ENCODE assay signal across 20 cellular contexts in the genomic region with DNA sequence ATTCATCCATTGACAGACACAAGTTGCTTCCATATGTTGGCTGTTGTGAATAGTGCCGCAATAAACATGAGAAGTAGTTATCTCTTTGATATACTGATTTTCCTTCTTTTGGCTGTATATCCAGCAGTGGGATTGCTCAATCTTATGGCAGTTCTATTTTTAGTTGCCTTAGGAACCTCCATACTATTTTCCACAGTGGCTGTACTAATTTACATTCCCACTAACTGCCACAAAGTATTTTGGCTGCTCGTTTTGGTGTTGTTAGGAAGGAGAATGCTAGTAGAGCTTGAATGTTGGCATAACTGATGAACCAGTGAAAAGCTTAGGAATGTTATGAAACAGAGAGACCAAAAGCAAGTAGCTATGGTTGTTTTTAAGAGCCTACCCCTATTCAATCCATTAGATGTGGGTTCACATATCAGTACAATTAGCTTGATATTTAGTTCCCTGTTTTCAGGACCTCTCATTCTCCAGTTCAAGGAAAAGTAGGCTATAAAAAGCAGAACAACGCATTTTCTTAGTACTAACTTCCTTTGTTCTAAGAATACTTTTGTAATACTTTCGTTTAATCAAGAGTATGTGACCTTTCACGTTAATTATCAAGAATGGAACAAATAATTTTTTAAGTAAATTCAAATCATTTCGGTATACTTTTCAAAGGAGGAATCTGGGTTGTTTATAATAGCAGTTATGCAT.
DNase-seq lines count a peak whose midpoint lies in the region; ATAC-seq and TF ChIP-seq lines count a peak whose summit lies in the region.
"Had no signal": no experiment of that assay in that cellular context is flagged by ENCODE, and none has a peak within 500 bp of the region (broad histone marks: within the 10 kb centered on the region; RNA-seq: fewer than 3 reads in every experiment).

No MANE protein-coding gene starts in this region.

- TF ChIP-seq RAD21 in IMR-90 (IDR thresholded peaks at IDR 0.05; ENCODE audit: low read length): no peak

- H4K8ac ChIP-seq in IMR-90 (ENCODE audit: low read depth in 2 of 2, low read length in 2 of 2): no peak overlapping the region

- H3K27me3 Mint-ChIP-seq in activated CD8-positive, alpha-beta T cell treated with anti-CD3 and anti-CD28 coated beads for 36 hours: no peaks in the 10 kb centered on the region
- H3K27me3 Mint-ChIP-seq in stimulated activated memory B cell treated with anti-CD40 and anti-IgM and Interleukin-4, amounts not matched to agents 10 μg/mL and 1 μg/mL and 100 μg/mL, for 72 hours: no peaks in the 10 kb centered on the region

- no peak overlapping the region for H3K4me3 ChIP-seq in AG04449 (ENCODE audit: low read depth, low read length)
- no peak overlapping the region for H3K4me3 ChIP-seq in IMR-90 (ENCODE audit: insufficient read depth, low read depth, low read length)
- H3K4me3 ChIP-seq in fibroblast of the aortic adventitia (ENCODE audit: low read depth, low read length): no peak overlapping the region
- H3K4me3 ChIP-seq: transverse colon had no signal

- H3K9me3 Mint-ChIP-seq in activated CD8-positive, alpha-beta T cell treated with anti-CD3 and anti-CD28 coated beads for 36 hours: no peaks in the 10 kb centered on the region
- no peaks in the 10 kb centered on the region for H3K9me3 Mint-ChIP-seq in stimulated activated memory B cell treated with anti-CD40 and anti-IgM and Interleukin-4, amounts not matched to agents 10 μg/mL and 1 μg/mL and 100 μg/mL, for 72 hours
- H3K9me3 Mint-ChIP-seq: endodermal cell; immature natural killer cell; stimulated activated effector memory CD8-positive, alpha-beta T cell treated with anti-CD3 and anti-CD28 coated beads, Interleukin-12 subunit alpha, Interleukin-12 subunit beta, amount 100 ng/mL, for 72 hours had no signal

- peak; percentile 58 for DNase-seq in AG04449 (ENCODE audit: low read depth, low spot score)
- DNase-seq in IMR-90: peak; percentile 36
- no peak for DNase-seq in activated CD8-positive, alpha-beta T cell treated with anti-CD3 and anti-CD28 coated beads for 36 hours
- peak; percentile 61 for DNase-seq in fibroblast of the aortic adventitia (ENCODE audit: low read depth)
- DNase-seq in SHP77 (lab: John Stamatoyannopoulos, UW): no peak
- DNase-seq: activated CD4-positive, CD25-positive, alpha-beta regulatory T cell treated with anti-CD3 and anti-CD28 coated beads, Interleukin-2, amount 50 U/mL, for 72 hours; activated CD8-positive, alpha-beta memory T cell treated with anti-CD3 and anti-CD28 coated beads, Interleukin-2, amount 50 U/mL, for 48 hours; activated naive CD4-positive, alpha-beta T cell treated with Interleukin-2 at 50 U/mL for 16 hours; caudate nucleus; endodermal cell; H7; immature natural killer cell; NCI-H1417; NCI-H446 treated with DMSO at 0.1 percent for 48 hours; transverse colon had no signal

- no peak overlapping the region for H2AK5ac ChIP-seq in IMR-90 (ENCODE audit: low read depth, low read length)

- ATAC-seq in IMR-90 (ENCODE audit: low read depth) (no peak), HG03135 (IDR thresholded peaks at IDR 0.05; ENCODE audit: unreplicated experiment) (no peak), GM21381 (IDR thresholded peaks at IDR 0.05; ENCODE audit: unreplicated experiment) (no peak)
- ATAC-seq in activated CD8-positive, alpha-beta T cell treated with anti-CD3 and anti-CD28 coated beads for 36 hours: no peak
- no peak for ATAC-seq in stimulated activated memory B cell treated with anti-CD40 and anti-IgM and Interleukin-4, amounts not matched to agents 10 μg/mL and 1 μg/mL and 100 μg/mL, for 72 hours
- ATAC-seq: HepG2; stimulated activated effector memory CD8-positive, alpha-beta T cell treated with anti-CD3 and anti-CD28 coated beads, Interleukin-12 subunit alpha, Interleukin-12 subunit beta, amount 100 ng/mL, for 72 hours had no signal

- no peak overlapping the region for H3K4ac ChIP-seq in IMR-90 (ENCODE audit: low read depth, low read length)

- intact Hi-C loops in IMR-90 (cut with micrococcal nuclease): loop anchor here (1.0 kb wide), 1 partner anchor 11 kb away; no protein-coding TSS in a partner anchor
- intact Hi-C loops in activated CD8-positive, alpha-beta T cell treated with anti-CD3 and anti-CD28 coated beads for 36 hours (cut with micrococcal nuclease): no loop called here

- H2AFZ ChIP-seq in IMR-90 (replicated peaks; ENCODE audit: low read length, poor library complexity): no peak overlapping the region

- H3K56ac ChIP-seq in IMR-90 (ENCODE audit: extremely low read depth, insufficient read depth, low read length): no peak overlapping the region; the same call in 1 of the 2 replicates

- H3K36me3 ChIP-seq in IMR-90 (ENCODE audit: control insufficient read depth, insufficient read depth, low read length): no peaks in the 10 kb centered on the region
- H3K36me3 ChIP-seq: transverse colon had no signal

- in situ Hi-C loops in IMR-90 (cut with MboI; ENCODE audit: low sequenced_read_pairs): no loop called here

- no peak overlapping the region for H3K4me3 Mint-ChIP-seq in activated CD8-positive, alpha-beta T cell treated with anti-CD3 and anti-CD28 coated beads for 36 hours
- H3K4me3 Mint-ChIP-seq in stimulated activated memory B cell treated with anti-CD40 and anti-IgM and Interleukin-4, amounts not matched to agents 10 μg/mL and 1 μg/mL and 100 μg/mL, for 72 hours: no peak overlapping the region
- H3K4me3 Mint-ChIP-seq: endodermal cell; immature natural killer cell; stimulated activated effector memory CD8-positive, alpha-beta T cell treated with anti-CD3 and anti-CD28 coated beads, Interleukin-12 subunit alpha, Interleukin-12 subunit beta, amount 100 ng/mL, for 72 hours had no signal

- no peak overlapping the region for H2AK9ac ChIP-seq in IMR-90 (replicated peaks; ENCODE audit: low read depth, low read length, poor library complexity)

- POLR2A ChIA-PET in AG04449 (lab: Yijun Ruan, JAX) (no interaction called here), IMR-90 (lab: Charles Lee; ENCODE audit: unreplicated experiment) (no interaction called here)
- POLR2A ChIA-PET in activated CD8-positive, alpha-beta T cell treated with anti-CD3 and anti-CD28 coated beads for 36 hours (lab: Charles Lee): no interaction called here

- H3K27ac Mint-ChIP-seq in activated CD8-positive, alpha-beta T cell treated with anti-CD3 and anti-CD28 coated beads for 36 hours: peak overlapping the region; percentile 2
- H3K27ac Mint-ChIP-seq in stimulated activated memory B cell treated with anti-CD40 and anti-IgM and Interleukin-4, amounts not matched to agents 10 μg/mL and 1 μg/mL and 100 μg/mL, for 72 hours: no peak overlapping the region
- H3K27ac Mint-ChIP-seq: endodermal cell; immature natural killer cell; stimulated activated effector memory CD8-positive, alpha-beta T cell treated with anti-CD3 and anti-CD28 coated beads, Interleukin-12 subunit alpha, Interleukin-12 subunit beta, amount 100 ng/mL, for 72 hours had no signal

- H3K14ac ChIP-seq in IMR-90 (replicated peaks; ENCODE audit: low read depth, low read length): no peak overlapping the region

- no peak overlapping the region for H3K27ac ChIP-seq in IMR-90 (ENCODE audit: insufficient read depth, low read length)
- H3K27ac ChIP-seq: transverse colon had no signal

- H3K4me1 ChIP-seq in IMR-90 (ENCODE audit: control insufficient read depth, insufficient read depth, low read length): peaks cover 14% of the 10 kb centered on the region

- CTCF ChIA-PET in AG04449 (lab: Yijun Ruan, JAX): interaction anchor here (1.0 to 1.6 kb wide), 4 partner anchors 10 to 127 kb away, joined by 3 to 7 read pairs (median 3); no protein-coding TSS in a partner anchor
- CTCF ChIA-PET in IMR-90 (lab: Yijun Ruan, JAX): no interaction called here
- CTCF ChIA-PET in activated CD8-positive, alpha-beta T cell treated with anti-CD3 and anti-CD28 coated beads for 36 hours (lab: Charles Lee): interaction anchor here (0.5 to 1.0 kb wide), 4 partner anchors 67 to 173 kb away, joined by 3 to 4 read pairs (median 3); no protein-coding TSS in a partner anchor

- peak overlapping the region; percentile 5 for H2BK5ac ChIP-seq in IMR-90 (ENCODE audit: low read depth, low read length, poor library complexity, severe bottlenecking)

- H3K4me1 Mint-ChIP-seq in activated CD8-positive, alpha-beta T cell treated with anti-CD3 and anti-CD28 coated beads for 36 hours (ENCODE audit: low read depth): peaks cover 16% of the 10 kb centered on the region
- no peaks in the 10 kb centered on the region for H3K4me1 Mint-ChIP-seq in stimulated activated memory B cell treated with anti-CD40 and anti-IgM and Interleukin-4, amounts not matched to agents 10 μg/mL and 1 μg/mL and 100 μg/mL, for 72 hours
- H3K4me1 Mint-ChIP-seq: immature natural killer cell had no signal

- H3K27me3 ChIP-seq in IMR-90 (ENCODE audit: control insufficient read depth, insufficient read depth, low read length): no peaks in the 10 kb centered on the region
- H3K27me3 ChIP-seq: transverse colon had no signal

- H2BK20ac ChIP-seq in IMR-90 (ENCODE audit: low read depth, low read length): 0 out of 2 replicates have a peak overlapping the region, but pooled peaks have one; percentile 16

- dilution Hi-C loops in IMR-90 (cut with HindIII; ENCODE audit: low sequenced_read_pairs, unreplicated experiment): no loop called here

- H4K20me1 ChIP-seq in IMR-90 (ENCODE audit: insufficient read depth, low read length): no peaks in the 10 kb centered on the region

- H3K9ac ChIP-seq in IMR-90 (ENCODE audit: low read depth, low read length): no peak overlapping the region

- WGBS in IMR-90 (ENCODE audit: extremely low coverage in 2 of 2, insufficient read length in 1 of 2), 2 experiments: no CpG with 5 or more reads among the region's 6 CpGs

- H2BK120ac ChIP-seq in IMR-90 (ENCODE audit: low read depth, low read length): peak overlapping the region; percentile 74; the same call in 1 of the 2 replicates

- H2BK15ac ChIP-seq in IMR-90 (ENCODE audit: low read depth, low read length): 0 out of 3 replicates have a peak overlapping the region, but pooled peaks have one; percentile 56

- H3K36me3 Mint-ChIP-seq in activated CD8-positive, alpha-beta T cell treated with anti-CD3 and anti-CD28 coated beads for 36 hours (ENCODE audit: low read depth): no peaks in the 10 kb centered on the region
- H3K36me3 Mint-ChIP-seq in stimulated activated memory B cell treated with anti-CD40 and anti-IgM and Interleukin-4, amounts not matched to agents 10 μg/mL and 1 μg/mL and 100 μg/mL, for 72 hours: no peaks in the 10 kb centered on the region
- H3K36me3 Mint-ChIP-seq: immature natural killer cell; stimulated activated effector memory CD8-positive, alpha-beta T cell treated with anti-CD3 and anti-CD28 coated beads, Interleukin-12 subunit alpha, Interleukin-12 subunit beta, amount 100 ng/mL, for 72 hours had no signal

- H3K79me1 ChIP-seq in IMR-90 (ENCODE audit: low read depth in 1 of 2, low read length in 2 of 2): no peaks in the 10 kb centered on the region

- BruUV-seq in IMR-90 (replicated peaks; lab: Mats Ljungman, UMichigan): no TSS peak

- no peak overlapping the region for H4K91ac ChIP-seq in IMR-90 (ENCODE audit: insufficient read depth, low read depth, low read length)

- H4K5ac ChIP-seq in IMR-90 (ENCODE audit: low read depth, low read length): peak overlapping the region; percentile 26; the same call in 1 of the 2 replicates

- no peak overlapping the region for H3K23ac ChIP-seq in IMR-90 (ENCODE audit: low read depth, low read length)

- H3K9me3 ChIP-seq in IMR-90 (ENCODE audit: control insufficient read depth, insufficient read depth, low read length): no peaks in the 10 kb centered on the region
- H3K9me3 ChIP-seq: transverse colon had no signal

- H3K18ac ChIP-seq in IMR-90 (ENCODE audit: low read depth, low read length): peak overlapping the region; percentile 3; the same call in 1 of the 2 replicates

- no peak for TF ChIP-seq POLR2A in IMR-90 (IDR thresholded peaks at IDR 0.05; ENCODE audit: low read depth, low read length)

- TF ChIP-seq CTCF in AG04449 (IDR thresholded peaks at IDR 0.05; ENCODE audit: insufficient read depth, low read length, missing control alignments) (no peak), IMR-90 (conservative IDR thresholded peaks at IDR 0.05; ENCODE audit: low read depth, low read length) (no peak), fibroblast of the aortic adventitia (IDR thresholded peaks at IDR 0.05; ENCODE audit: insufficient read depth, low read length) (no peak)
- TF ChIP-seq CTCF in activated CD8-positive, alpha-beta T cell treated with anti-CD3 and anti-CD28 coated beads for 36 hours (IDR thresholded peaks at IDR 0.05): no peak

- peak overlapping the region; percentile 10; the same call in 1 of the 2 replicates for H3K4me2 ChIP-seq in IMR-90 (ENCODE audit: low read depth, low read length)

- H3K9me1 ChIP-seq in IMR-90 (ENCODE audit: insufficient read depth, low read length): peaks cover 9% of the 10 kb centered on the region; the same call in 1 of the 2 replicates

Comparison
In these comparisons a context has a peak if more than half of its experiments do, and no peak if none do; other contexts are left out.
1. DNase-seq: peak in AG04449 (single experiment), IMR-90 (single experiment) and fibroblast of the aortic adventitia (single experiment); none in activated CD8-positive, alpha-beta T cell treated with anti-CD3 and anti-CD28 coated beads for 36 hours (single experiment) and SHP77 (0 of 2).